ENCODE assay signal across 17 cellular contexts in genomic region chr1:14182801-14183200, GRCh38.
"Had no signal": no experiment of that assay in that cellular context is flagged by ENCODE, and none has a peak within 500 bp of the region (broad histone marks: within the 10 kb centered on the region; RNA-seq: fewer than 3 reads in every experiment).

No MANE protein-coding gene starts in this region.

- H3K4me2 ChIP-seq: smooth muscle cell had no signal

- H3K36me3 ChIP-seq: esophagus muscularis mucosa, ovary, right lobe of liver, tibial artery had no signal

- H3K27ac ChIP-seq: esophagus muscularis mucosa, ovary, right lobe of liver, tibial artery had no signal

- DNase-seq: activated CD4-positive, alpha-beta T cell treated with anti-CD3 and anti-CD28 coated beads, Interleukin-2, amount 10 ng/mL, durations not matched to agents 24 days and 14 days; activated CD8-positive, alpha-beta T cell treated with anti-CD3 and anti-CD28 coated beads, Interleukin-2, amount 10 ng/mL, durations not matched to agents 7 days and 5 days; activated naive CD4-positive, alpha-beta T cell treated with Interleukin-2 at 50 U/mL for 16 hours; activated naive CD8-positive, alpha-beta T cell treated with anti-CD3 and anti-CD28 coated beads, Interleukin-2, amount 10 ng/mL, durations not matched to agents 7 days and 5 days; activated T-cell treated with anti-CD3 and anti-CD28 coated beads, Interleukin-2, amount 50 U/mL, for 24 hours; amygdala; dermis blood vessel endothelial cell; effector memory CD4-positive, alpha-beta T cell; mesenchymal stem cell; naive thymus-derived CD4-positive, alpha-beta T cell; ovary; right lobe of liver; stimulated activated naive B cell treated with anti-CD40 and anti-IgM and Interleukin-4, amounts not matched to agents 10 μg/mL and 1 μg/mL and 100 μg/mL, for 72 hours; T1000; tibial artery had no signal

- H3K9me3 ChIP-seq: esophagus muscularis mucosa, ovary, right lobe of liver, tibial artery had no signal

- H3K4me3 ChIP-seq: esophagus muscularis mucosa, ovary, right lobe of liver, smooth muscle cell, tibial artery had no signal

- H3K4me1 ChIP-seq: esophagus muscularis mucosa, right lobe of liver, tibial artery had no signal

- H3K27me3 ChIP-seq: esophagus muscularis mucosa, ovary had no signal
